ENCODE assay signal across 35 cellular contexts in genomic region chr1:26166719-26167281, GRCh38. TPM values are rescaled to one million over a fixed set of nuclear protein-coding genes. Genes with fewer than 3 reads are reported as not detected.
DNase-seq lines count a peak whose midpoint lies in the region; ATAC-seq lines count a peak whose summit lies in the region.
"Had no signal": no experiment of that assay in that cellular context is flagged by ENCODE, and none has a peak within 500 bp of the region (broad histone marks: within the 10 kb centered on the region; RNA-seq: fewer than 3 reads in every experiment).

No MANE protein-coding gene starts in this region.

- no peaks in the 10 kb centered on the region for H3K9me3 ChIP-seq in CD4-positive, CD25-positive, alpha-beta regulatory T cell (ENCODE audit: control insufficient read depth in 2 of 2, low read length in 2 of 2)
- H3K9me3 ChIP-seq: right atrium auricular region had no signal

- peaks cover 8% of the 10 kb centered on the region for H3K79me2 ChIP-seq in mesendoderm (ENCODE audit: control insufficient read depth, insufficient read depth, low read length)
- H3K79me2 ChIP-seq: parathyroid adenoma had no signal

- peak overlapping the region; percentile 3 to 89 (median 34) for H3K4me3 Mint-ChIP-seq in CD4-positive, CD25-positive, alpha-beta regulatory T cell
- H3K4me3 Mint-ChIP-seq in natural killer cell treated with Interleukin-12 subunit alpha and Interleukin-12 subunit beta and Interleukin-15 and Interleukin-18, amount 100 ng/mL, for 72 hours: no peak overlapping the region
- H3K4me3 Mint-ChIP-seq: activated CD8-positive, alpha-beta T cell treated with anti-CD3 and anti-CD28 coated beads for 36 hours; activated T-helper 17 cell treated with anti-CD3 and anti-CD28 coated beads, Interleukin-2, amount 50 U/mL, for 72 hours had no signal

- no peak overlapping the region for H3K4me3 ChIP-seq in CD4-positive, CD25-positive, alpha-beta regulatory T cell (ENCODE audit: low read depth, low read length)
- H3K4me3 ChIP-seq in mesendoderm (ENCODE audit: low read length): no peak overlapping the region
- H3K4me3 ChIP-seq: right atrium auricular region, SJSA1 had no signal

- peak overlapping the region; percentile 62 for H2AK5ac ChIP-seq in mesendoderm (ENCODE audit: low read length)

- peak in 1 of 3 donors; percentile 39 for DNase-seq in CD4-positive, CD25-positive, alpha-beta regulatory T cell
- DNase-seq in NAMALWA (ENCODE audit: low spot score): peak; percentile 37
- DNase-seq in mesendoderm: no peak
- no peak for DNase-seq in natural killer cell treated with Interleukin-12 subunit alpha and Interleukin-12 subunit beta and Interleukin-15 and Interleukin-18, amount 100 ng/mL, for 72 hours (ENCODE audit: low spot score)
- no peak for DNase-seq in NCI-H526 (lab: John Stamatoyannopoulos, UW)
- DNase-seq in T-helper 9 cell: no peak
- DNase-seq: activated CD8-positive, alpha-beta T cell treated with anti-CD3 and anti-CD28 coated beads for 36 hours; activated naive CD4-positive, alpha-beta T cell treated with anti-CD3 and anti-CD28 coated beads, Interleukin-2, amount 50 U/mL, for 16 hours; amniotic stem cell; DMS153; effector CD4-positive, alpha-beta T cell; H7; head of caudate nucleus; KBM-7; kidney; midbrain; MM.1S; naive thymus-derived CD8-positive, alpha-beta T cell; NCI-H1417 treated with DMSO at 0.1 percent for 48 hours; NCI-H2081; NCI-H2227 treated with DMSO at 0.1 percent for 48 hours; NCI-H69; trophoblast cell had no signal

- no peak overlapping the region for H3K23ac ChIP-seq in mesendoderm (ENCODE audit: low read length)

- no peak overlapping the region for H2BK120ac ChIP-seq in mesendoderm (ENCODE audit: low read depth, low read length)

- no peak overlapping the region for H2BK15ac ChIP-seq in mesendoderm (replicated peaks; ENCODE audit: low read depth)

- no peak overlapping the region for H4K8ac ChIP-seq in mesendoderm (ENCODE audit: low read depth, low read length)

- no peak overlapping the region for H3K56ac ChIP-seq in mesendoderm (ENCODE audit: low read length)

- H3K4me1 Mint-ChIP-seq in CD4-positive, CD25-positive, alpha-beta regulatory T cell: peaks cover 0 to 42% (median 12%) of the 10 kb centered on the region in 4 donors
- H3K4me1 Mint-ChIP-seq in natural killer cell treated with Interleukin-12 subunit alpha and Interleukin-12 subunit beta and Interleukin-15 and Interleukin-18, amount 100 ng/mL, for 72 hours (ENCODE audit: low read depth in 2 of 2): peaks cover 13 to 32% of the 10 kb centered on the region in 2 donors
- H3K4me1 Mint-ChIP-seq: activated T-helper 17 cell treated with anti-CD3 and anti-CD28 coated beads, Interleukin-2, amount 50 U/mL, for 72 hours had no signal

- no peak overlapping the region for H4K5ac ChIP-seq in mesendoderm (ENCODE audit: low read length)

- ATAC-seq in CD4-positive, CD25-positive, alpha-beta regulatory T cell (ENCODE audit: low read depth in 2 of 2): no peak
- no peak for ATAC-seq in natural killer cell treated with Interleukin-12 subunit alpha and Interleukin-12 subunit beta and Interleukin-15 and Interleukin-18, amount 100 ng/mL, for 72 hours
- ATAC-seq: activated CD4-positive, CD25-positive, alpha-beta regulatory T cell treated with anti-CD3 and anti-CD28 coated beads, Interleukin-2, amount 50 U/mL, for 24 hours; activated CD8-positive, alpha-beta T cell treated with anti-CD3 and anti-CD28 coated beads for 36 hours; activated T-helper 17 cell treated with anti-CD3 and anti-CD28 coated beads, Interleukin-2, amount 50 U/mL, for 72 hours; naive thymus-derived CD8-positive, alpha-beta T cell had no signal

- no peak overlapping the region for H3K4me2 ChIP-seq in mesendoderm (ENCODE audit: low read length)

- no peak overlapping the region for H3K4ac ChIP-seq in mesendoderm (ENCODE audit: low read depth, low read length)

- H3K4me1 ChIP-seq in CD4-positive, CD25-positive, alpha-beta regulatory T cell (ENCODE audit: control insufficient read depth, insufficient read depth, low read length, poor library complexity, severe bottlenecking): peaks cover 40% of the 10 kb centered on the region
- H3K4me1 ChIP-seq in mesendoderm (ENCODE audit: control insufficient read depth, low read depth, low read length): peaks cover 18% of the 10 kb centered on the region

- WGBS in mesendoderm (ENCODE audit: extremely low coverage, insufficient coverage, low lambda C conversion rate): no CpG with 5 or more reads among the region's 4 CpGs

- H3K27ac ChIP-seq in CD4-positive, CD25-positive, alpha-beta regulatory T cell (ENCODE audit: insufficient read depth, low read length, poor library complexity, severe bottlenecking): no peak overlapping the region
- H3K27ac ChIP-seq in mesendoderm (ENCODE audit: low read depth, low read length): no peak overlapping the region
- H3K27ac ChIP-seq: parathyroid adenoma, right atrium auricular region, SJSA1 had no signal

- H3K9me3 Mint-ChIP-seq in CD4-positive, CD25-positive, alpha-beta regulatory T cell: no peaks in the 10 kb centered on the region
- no peaks in the 10 kb centered on the region for H3K9me3 Mint-ChIP-seq in natural killer cell treated with Interleukin-12 subunit alpha and Interleukin-12 subunit beta and Interleukin-15 and Interleukin-18, amount 100 ng/mL, for 72 hours
- H3K9me3 Mint-ChIP-seq: activated CD8-positive, alpha-beta T cell treated with anti-CD3 and anti-CD28 coated beads for 36 hours; activated T-helper 17 cell treated with anti-CD3 and anti-CD28 coated beads, Interleukin-2, amount 50 U/mL, for 72 hours; naive thymus-derived CD8-positive, alpha-beta T cell had no signal

- peaks cover 18% of the 10 kb centered on the region for H3K27me3 Mint-ChIP-seq in CD4-positive, CD25-positive, alpha-beta regulatory T cell
- peaks cover 6 to 23% of the 10 kb centered on the region in 2 donors for H3K27me3 Mint-ChIP-seq in natural killer cell treated with Interleukin-12 subunit alpha and Interleukin-12 subunit beta and Interleukin-15 and Interleukin-18, amount 100 ng/mL, for 72 hours

- no peak overlapping the region for H2BK5ac ChIP-seq in mesendoderm (ENCODE audit: low read length)

- no peak overlapping the region for H3K18ac ChIP-seq in mesendoderm (ENCODE audit: low read length)

- H3K27me3 ChIP-seq in CD4-positive, CD25-positive, alpha-beta regulatory T cell (ENCODE audit: control insufficient read depth, insufficient read depth, low read length): peaks cover 7% of the 10 kb centered on the region
- peaks cover 6% of the 10 kb centered on the region for H3K27me3 ChIP-seq in mesendoderm (ENCODE audit: insufficient read depth, low read length, poor library complexity)
- H3K27me3 ChIP-seq: right atrium auricular region had no signal

- no peaks in the 10 kb centered on the region for H3K36me3 ChIP-seq in CD4-positive, CD25-positive, alpha-beta regulatory T cell (ENCODE audit: control insufficient read depth, insufficient read depth, low read length)
- no peaks in the 10 kb centered on the region for H3K36me3 ChIP-seq in mesendoderm (ENCODE audit: control insufficient read depth, insufficient read depth, low read length)
- H3K36me3 ChIP-seq: right atrium auricular region had no signal

- peak overlapping the region in 1 of 3 donors; percentile 27 for H3K27ac Mint-ChIP-seq in CD4-positive, CD25-positive, alpha-beta regulatory T cell
- H3K27ac Mint-ChIP-seq in natural killer cell treated with Interleukin-12 subunit alpha and Interleukin-12 subunit beta and Interleukin-15 and Interleukin-18, amount 100 ng/mL, for 72 hours: peak overlapping the region in 1 of 2 donors; percentile 6
- H3K27ac Mint-ChIP-seq: activated CD8-positive, alpha-beta T cell treated with anti-CD3 and anti-CD28 coated beads for 36 hours; activated T-helper 17 cell treated with anti-CD3 and anti-CD28 coated beads, Interleukin-2, amount 50 U/mL, for 72 hours; naive thymus-derived CD8-positive, alpha-beta T cell had no signal

- H3K36me3 Mint-ChIP-seq in CD4-positive, CD25-positive, alpha-beta regulatory T cell: no peaks in the 10 kb centered on the region
- H3K36me3 Mint-ChIP-seq in natural killer cell treated with Interleukin-12 subunit alpha and Interleukin-12 subunit beta and Interleukin-15 and Interleukin-18, amount 100 ng/mL, for 72 hours: no peaks in the 10 kb centered on the region

- peaks cover 14% of the 10 kb centered on the region for H3K79me1 ChIP-seq in mesendoderm (ENCODE audit: low read length)

- no peak overlapping the region for H3K9ac ChIP-seq in mesendoderm (ENCODE audit: low read length)
- H3K9ac ChIP-seq: parathyroid adenoma had no signal

RNA-seq across cellular contexts. Expression of gene C1orf232, which starts 2.0 kb away (rescaled TPM):
- total RNA-seq in CD4-positive, CD25-positive, alpha-beta regulatory T cell: not detected
- not detected for polyA plus RNA-seq in CD4-positive, CD25-positive, alpha-beta regulatory T cell
- not detected for polyA plus RNA-seq in mesendoderm (2013, experiment 1 of 2)
- polyA plus RNA-seq in mesendoderm (2013, experiment 2 of 2): not detected
- total RNA-seq in natural killer cell treated with Interleukin-12 subunit alpha and Interleukin-12 subunit beta and Interleukin-15 and Interleukin-18, amount 100 ng/mL, for 72 hours: not detected
- total RNA-seq: A673; activated CD8-positive, alpha-beta T cell treated with anti-CD3 and anti-CD28 coated beads for 36 hours; activated T-helper 17 cell treated with anti-CD3 and anti-CD28 coated beads, Interleukin-2, amount 50 U/mL, for 72 hours; epithelial cell of proximal tubule; fibroblast of villous mesenchyme; H7; HT-29; kidney; lower leg skin; naive thymus-derived CD8-positive, alpha-beta T cell; right atrium auricular region; SJSA1; subcutaneous adipose tissue; T-helper 1 cell treated with Interleukin-12 subunit alpha and Interleukin-12 subunit beta and Interleukin-4 antibody, amounts not matched to agents 30 ng/mL and 1 ng/mL, for 36 hours had no signal
- polyA plus RNA-seq: naive thymus-derived CD8-positive, alpha-beta T cell had no signal

RNA-seq across cellular contexts. Expression of gene ZNF593, which starts 2.9 kb away (rescaled TPM):
- total RNA-seq in CD4-positive, CD25-positive, alpha-beta regulatory T cell: 16.8 TPM
- 10 to 100 TPM; 40.3 to 65.6 (median 47.5) TPM for polyA plus RNA-seq in CD4-positive, CD25-positive, alpha-beta regulatory T cell
- 64.2 TPM for polyA plus RNA-seq in mesendoderm (2013, experiment 1 of 2)
- polyA plus RNA-seq in mesendoderm (2013, experiment 2 of 2): 64.2 TPM
- 10 to 100 TPM; 36.6 to 73.8 TPM for total RNA-seq in natural killer cell treated with Interleukin-12 subunit alpha and Interleukin-12 subunit beta and Interleukin-15 and Interleukin-18, amount 100 ng/mL, for 72 hours

RNA-seq across cellular contexts. Expression of gene ZNF593OS, which starts 4.8 kb away (rescaled TPM):
- total RNA-seq in CD4-positive, CD25-positive, alpha-beta regulatory T cell: not detected
- 1 to 10 TPM in 2 of 4 donors, under 1 TPM in 1, not detected in 1; 0.53 to 1.3 (median 1.1) TPM for polyA plus RNA-seq in CD4-positive, CD25-positive, alpha-beta regulatory T cell
- not detected for polyA plus RNA-seq in mesendoderm (2013, experiment 1 of 2)
- not detected for polyA plus RNA-seq in mesendoderm (2013, experiment 2 of 2)
- not detected for total RNA-seq in natural killer cell treated with Interleukin-12 subunit alpha and Interleukin-12 subunit beta and Interleukin-15 and Interleukin-18, amount 100 ng/mL, for 72 hours
- total RNA-seq: A673; activated CD8-positive, alpha-beta T cell treated with anti-CD3 and anti-CD28 coated beads for 36 hours; activated T-helper 17 cell treated with anti-CD3 and anti-CD28 coated beads, Interleukin-2, amount 50 U/mL, for 72 hours; epithelial cell of proximal tubule; fibroblast of villous mesenchyme; H7; kidney; lower leg skin; naive thymus-derived CD8-positive, alpha-beta T cell; right atrium auricular region; subcutaneous adipose tissue; T-helper 1 cell treated with Interleukin-12 subunit alpha and Interleukin-12 subunit beta and Interleukin-4 antibody, amounts not matched to agents 30 ng/mL and 1 ng/mL, for 36 hours had no signal

RNA-seq across cellular contexts. Expression of gene FAM110D, which starts 7.9 kb away (rescaled TPM):
- total RNA-seq in CD4-positive, CD25-positive, alpha-beta regulatory T cell: not detected
- not detected for polyA plus RNA-seq in CD4-positive, CD25-positive, alpha-beta regulatory T cell
- 0.59 TPM for polyA plus RNA-seq in mesendoderm (2013, experiment 1 of 2)
- 0.53 TPM for polyA plus RNA-seq in mesendoderm (2013, experiment 2 of 2)
- total RNA-seq in natural killer cell treated with Interleukin-12 subunit alpha and Interleukin-12 subunit beta and Interleukin-15 and Interleukin-18, amount 100 ng/mL, for 72 hours: not detected
- total RNA-seq: activated CD8-positive, alpha-beta T cell treated with anti-CD3 and anti-CD28 coated beads for 36 hours; activated T-helper 17 cell treated with anti-CD3 and anti-CD28 coated beads, Interleukin-2, amount 50 U/mL, for 72 hours; epithelial cell of proximal tubule; HT-29; naive thymus-derived CD8-positive, alpha-beta T cell; SJSA1; T-helper 1 cell treated with Interleukin-12 subunit alpha and Interleukin-12 subunit beta and Interleukin-4 antibody, amounts not matched to agents 30 ng/mL and 1 ng/mL, for 36 hours had no signal
- polyA plus RNA-seq: naive thymus-derived CD8-positive, alpha-beta T cell had no signal

RNA-seq across cellular contexts. Expression of gene CNKSR1, which starts 10.5 kb away (rescaled TPM):
- 7.0 TPM for total RNA-seq in CD4-positive, CD25-positive, alpha-beta regulatory T cell
- 1 to 10 TPM in 3 of 4 donors, under 1 TPM in 1; 0.53 to 2.9 (median 2.1) TPM for polyA plus RNA-seq in CD4-positive, CD25-positive, alpha-beta regulatory T cell
- polyA plus RNA-seq in mesendoderm (2013, experiment 1 of 2): 8.5 TPM
- polyA plus RNA-seq in mesendoderm (2013, experiment 2 of 2): 8.5 TPM
- 1 to 10 TPM in 1 of 2 donors, not detected in 1; 2.5 TPM for total RNA-seq in natural killer cell treated with Interleukin-12 subunit alpha and Interleukin-12 subunit beta and Interleukin-15 and Interleukin-18, amount 100 ng/mL, for 72 hours
- total RNA-seq: fibroblast of villous mesenchyme had no signal
